11 cellular contexts compared by ENCODE assay signal in the genomic region with DNA sequence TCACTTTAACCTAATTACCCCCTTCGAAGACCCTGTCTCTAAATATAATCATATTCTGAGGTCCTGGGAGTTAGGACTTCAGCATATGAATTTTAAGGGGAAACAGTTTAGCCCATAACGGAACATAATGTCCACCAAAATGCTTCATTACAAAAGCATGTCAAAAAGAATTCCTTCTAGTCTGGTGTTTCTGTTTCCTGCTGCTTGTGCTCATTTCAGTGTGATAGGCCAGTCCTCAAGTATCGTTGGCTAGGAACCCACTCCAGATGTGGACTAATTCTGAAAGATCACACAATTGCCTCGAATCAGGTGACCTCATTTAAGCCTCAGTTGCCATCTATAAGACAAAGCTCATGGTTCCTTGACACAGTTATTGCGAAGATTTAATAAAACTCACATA.
"Had no signal": no experiment of that assay in that cellular context is flagged by ENCODE, and none has a peak within 500 bp of the region (broad histone marks: within the 10 kb centered on the region; RNA-seq: fewer than 3 reads in every experiment).

No MANE protein-coding gene starts in this region.

- H3K27ac ChIP-seq: adrenal gland, parathyroid adenoma had no signal

- H3K4me1 ChIP-seq: adrenal gland, parathyroid adenoma had no signal

- H3K9ac ChIP-seq: parathyroid adenoma had no signal

- H3K4me2 ChIP-seq: smooth muscle cell had no signal

- H3K36me3 ChIP-seq: adrenal gland, tibial nerve had no signal

- H3K4me3 ChIP-seq: adrenal gland, smooth muscle cell, tibial nerve had no signal

- H3K27me3 ChIP-seq: adrenal gland, tibial nerve had no signal

- DNase-seq: activated B cell treated with CpG ODN at 0.5 μM for 24 hours; activated CD4-positive, alpha-beta T cell treated with anti-CD3 and anti-CD28 coated beads, Interleukin-2, amount 10 ng/mL, durations not matched to agents 24 days and 14 days; activated naive CD4-positive, alpha-beta T cell treated with anti-CD3 and anti-CD28 coated beads for 36 hours; adrenal gland; effector CD4-positive, alpha-beta T cell; hippocampal formation; kidney glomerular epithelial cell; mesendoderm had no signal

- H2AFZ ChIP-seq: parathyroid adenoma had no signal

- H3K9me3 ChIP-seq: adrenal gland, tibial nerve had no signal
